ENCODE assay signal across 2 cellular contexts in genomic region chr10:34890931-34891330, GRCh38.
TF ChIP-seq lines count a peak whose summit lies in the region.

No MANE protein-coding gene starts in this region.

TF ChIP-seq in H1, 55 proteins besides CTCF, POLR2A, EP300 and RAD21 (continues in another document):
- TF ChIP-seq, protein P1, sequence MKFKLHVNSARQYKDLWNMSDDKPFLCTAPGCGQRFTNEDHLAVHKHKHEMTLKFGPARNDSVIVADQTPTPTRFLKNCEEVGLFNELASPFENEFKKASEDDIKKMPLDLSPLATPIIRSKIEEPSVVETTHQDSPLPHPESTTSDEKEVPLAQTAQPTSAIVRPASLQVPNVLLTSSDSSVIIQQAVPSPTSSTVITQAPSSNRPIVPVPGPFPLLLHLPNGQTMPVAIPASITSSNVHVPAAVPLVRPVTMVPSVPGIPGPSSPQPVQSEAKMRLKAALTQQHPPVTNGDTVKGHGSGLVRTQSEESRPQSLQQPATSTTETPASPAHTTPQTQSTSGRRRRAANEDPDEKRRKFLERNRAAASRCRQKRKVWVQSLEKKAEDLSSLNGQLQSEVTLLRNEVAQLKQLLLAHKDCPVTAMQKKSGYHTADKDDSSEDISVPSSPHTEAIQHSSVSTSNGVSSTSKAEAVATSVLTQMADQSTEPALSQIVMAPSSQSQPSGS (IDR thresholded peaks at IDR 0.05; ENCODE audit: low read length), result no peak
- no peak for TF ChIP-seq HDAC6 (IDR thresholded peaks at IDR 0.05; ENCODE audit: low read depth, low read length)
- TF ChIP-seq E2F6 (IDR thresholded peaks at IDR 0.05), result no peak
- no peak for TF ChIP-seq SIX5 (IDR thresholded peaks at IDR 0.05; ENCODE audit: low read depth, low read length)
- TF ChIP-seq TAF1 (IDR thresholded peaks at IDR 0.05; ENCODE audit: low read depth, low read length), result no peak
- TF ChIP-seq CHD2 (IDR thresholded peaks at IDR 0.05; ENCODE audit: low read length), result no peak
- TF ChIP-seq USF2 (IDR thresholded peaks at IDR 0.05; ENCODE audit: low read length), result no peak
- no peak for TF ChIP-seq CBX5 (IDR thresholded peaks at IDR 0.05; ENCODE audit: low read depth, low read length)
- TF ChIP-seq BRCA1 (IDR thresholded peaks at IDR 0.05; ENCODE audit: low read depth, low read length), result no peak
- TF ChIP-seq NANOG (IDR thresholded peaks at IDR 0.05; ENCODE audit: insufficient read depth, low read depth, low read length, poor library complexity, severe bottlenecking), result no peak
- TF ChIP-seq YY1 (IDR thresholded peaks at IDR 0.05; ENCODE audit: low read depth, low read length), result no peak
- TF ChIP-seq CTBP2 (IDR thresholded peaks at IDR 0.05; ENCODE audit: borderline replicate concordance, insufficient read depth, insufficient read length, low read length), result no peak
- TF ChIP-seq TEAD4 (IDR thresholded peaks at IDR 0.05; ENCODE audit: low read depth, low read length), result no peak
- TF ChIP-seq POU5F1 (IDR thresholded peaks at IDR 0.05; ENCODE audit: low read depth, low read length), result no peak
- no peak for TF ChIP-seq EZH2 (IDR thresholded peaks at IDR 0.05; ENCODE audit: low read depth, low read length, severe bottlenecking)

TF ChIP-seq in HepG2, 621 proteins besides CTCF, POLR2A, EP300 and RAD21:
- TF ChIP-seq ZNF674 (CRISPR knock-in tag; IDR thresholded peaks at IDR 0.05; ENCODE audit: low read depth), result no peak
- TF ChIP-seq ZNF800 (CRISPR knock-in tag; IDR thresholded peaks at IDR 0.05), result no peak
- TF ChIP-seq, protein P2, sequence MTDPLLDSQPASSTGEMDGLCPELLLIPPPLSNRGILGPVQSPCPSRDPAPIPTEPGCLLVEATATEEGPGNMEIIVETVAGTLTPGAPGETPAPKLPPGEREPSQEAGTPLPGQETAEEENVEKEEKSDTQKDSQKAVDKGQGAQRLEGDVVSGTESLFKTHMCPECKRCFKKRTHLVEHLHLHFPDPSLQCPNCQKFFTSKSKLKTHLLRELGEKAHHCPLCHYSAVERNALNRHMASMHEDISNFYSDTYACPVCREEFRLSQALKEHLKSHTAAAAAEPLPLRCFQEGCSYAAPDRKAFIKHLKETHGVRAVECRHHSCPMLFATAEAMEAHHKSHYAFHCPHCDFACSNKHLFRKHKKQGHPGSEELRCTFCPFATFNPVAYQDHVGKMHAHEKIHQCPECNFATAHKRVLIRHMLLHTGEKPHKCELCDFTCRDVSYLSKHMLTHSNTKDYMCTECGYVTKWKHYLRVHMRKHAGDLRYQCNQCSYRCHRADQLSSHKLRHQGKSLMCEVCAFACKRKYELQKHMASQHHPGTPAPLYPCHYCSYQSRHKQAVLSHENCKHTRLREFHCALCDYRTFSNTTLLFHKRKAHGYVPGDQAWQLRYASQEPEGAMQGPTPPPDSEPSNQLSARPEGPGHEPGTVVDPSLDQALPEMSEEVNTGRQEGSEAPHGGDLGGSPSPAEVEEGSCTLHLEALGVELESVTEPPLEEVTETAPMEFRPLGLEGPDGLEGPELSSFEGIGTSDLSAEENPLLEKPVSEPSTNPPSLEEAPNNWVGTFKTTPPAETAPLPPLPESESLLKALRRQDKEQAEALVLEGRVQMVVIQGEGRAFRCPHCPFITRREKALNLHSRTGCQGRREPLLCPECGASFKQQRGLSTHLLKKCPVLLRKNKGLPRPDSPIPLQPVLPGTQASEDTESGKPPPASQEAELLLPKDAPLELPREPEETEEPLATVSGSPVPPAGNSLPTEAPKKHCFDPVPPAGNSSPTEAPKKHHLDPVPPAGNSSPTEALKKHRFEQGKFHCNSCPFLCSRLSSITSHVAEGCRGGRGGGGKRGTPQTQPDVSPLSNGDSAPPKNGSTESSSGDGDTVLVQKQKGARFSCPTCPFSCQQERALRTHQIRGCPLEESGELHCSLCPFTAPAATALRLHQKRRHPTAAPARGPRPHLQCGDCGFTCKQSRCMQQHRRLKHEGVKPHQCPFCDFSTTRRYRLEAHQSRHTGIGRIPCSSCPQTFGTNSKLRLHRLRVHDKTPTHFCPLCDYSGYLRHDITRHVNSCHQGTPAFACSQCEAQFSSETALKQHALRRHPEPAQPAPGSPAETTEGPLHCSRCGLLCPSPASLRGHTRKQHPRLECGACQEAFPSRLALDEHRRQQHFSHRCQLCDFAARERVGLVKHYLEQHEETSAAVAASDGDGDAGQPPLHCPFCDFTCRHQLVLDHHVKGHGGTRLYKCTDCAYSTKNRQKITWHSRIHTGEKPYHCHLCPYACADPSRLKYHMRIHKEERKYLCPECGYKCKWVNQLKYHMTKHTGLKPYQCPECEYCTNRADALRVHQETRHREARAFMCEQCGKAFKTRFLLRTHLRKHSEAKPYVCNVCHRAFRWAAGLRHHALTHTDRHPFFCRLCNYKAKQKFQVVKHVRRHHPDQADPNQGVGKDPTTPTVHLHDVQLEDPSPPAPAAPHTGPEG (CRISPR knock-in tag; IDR thresholded peaks at IDR 0.05), result no peak
- no peak for TF ChIP-seq JDP2 (CRISPR knock-in tag; IDR thresholded peaks at IDR 0.05; ENCODE audit: borderline replicate concordance)
- TF ChIP-seq ZNF292 (CRISPR knock-in tag; IDR thresholded peaks at IDR 0.05; ENCODE audit: borderline replicate concordance, low read depth), result no peak
- no peak for TF ChIP-seq ARNTL (CRISPR knock-in tag; IDR thresholded peaks at IDR 0.05)
- no peak for TF ChIP-seq ZNF816 (CRISPR knock-in tag; IDR thresholded peaks at IDR 0.05; ENCODE audit: borderline replicate concordance)
- TF ChIP-seq, protein P3, sequence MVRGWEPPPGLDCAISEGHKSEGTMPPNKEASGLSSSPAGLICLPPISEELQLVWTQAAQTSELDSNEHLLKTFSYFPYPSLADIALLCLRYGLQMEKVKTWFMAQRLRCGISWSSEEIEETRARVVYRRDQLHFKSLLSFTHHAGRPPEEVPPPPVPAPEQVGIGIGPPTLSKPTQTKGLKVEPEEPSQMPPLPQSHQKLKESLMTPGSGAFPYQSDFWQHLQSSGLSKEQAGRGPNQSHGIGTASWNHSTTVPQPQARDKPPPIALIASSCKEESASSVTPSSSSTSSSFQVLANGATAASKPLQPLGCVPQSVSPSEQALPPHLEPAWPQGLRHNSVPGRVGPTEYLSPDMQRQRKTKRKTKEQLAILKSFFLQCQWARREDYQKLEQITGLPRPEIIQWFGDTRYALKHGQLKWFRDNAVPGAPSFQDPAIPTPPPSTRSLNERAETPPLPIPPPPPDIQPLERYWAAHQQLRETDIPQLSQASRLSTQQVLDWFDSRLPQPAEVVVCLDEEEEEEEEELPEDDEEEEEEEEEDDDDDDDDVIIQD (CRISPR knock-in tag; IDR thresholded peaks at IDR 0.05; ENCODE audit: low read depth), result no peak
- no peak for TF ChIP-seq EHMT2 (IDR thresholded peaks at IDR 0.05; ENCODE audit: borderline replicate concordance, low read depth, low read length)
- TF ChIP-seq ZC3H13 (CRISPR knock-in tag; IDR thresholded peaks at IDR 0.05), result no peak
- TF ChIP-seq CC2D1A (CRISPR knock-in tag; IDR thresholded peaks at IDR 0.05), result no peak
- no peak for TF ChIP-seq ZNF768 (CRISPR knock-in tag; IDR thresholded peaks at IDR 0.05)
- TF ChIP-seq ZNF773 (CRISPR knock-in tag; IDR thresholded peaks at IDR 0.05; ENCODE audit: borderline replicate concordance), result no peak
- TF ChIP-seq ZFP36 (IDR thresholded peaks at IDR 0.05; ENCODE audit: borderline replicate concordance, low read depth, low read length, partially characterized antibody), result no peak
- TF ChIP-seq FOXK2 (IDR thresholded peaks at IDR 0.05), result no peak
- no peak for TF ChIP-seq ZNF562 (CRISPR knock-in tag; IDR thresholded peaks at IDR 0.05; ENCODE audit: borderline replicate concordance)
- TF ChIP-seq HOXD1 (CRISPR knock-in tag; IDR thresholded peaks at IDR 0.05), result no peak
- TF ChIP-seq NFKB2 (CRISPR knock-in tag; IDR thresholded peaks at IDR 0.05; ENCODE audit: borderline replicate concordance), result no peak
- TF ChIP-seq TSC22D2 (CRISPR knock-in tag; IDR thresholded peaks at IDR 0.05; ENCODE audit: borderline replicate concordance), result no peak
- TF ChIP-seq ZBTB21 (CRISPR knock-in tag; IDR thresholded peaks at IDR 0.05), result no peak
TF ChIP-seq in HepG2: peak in this region for 0.
